In the genomic region with DNA sequence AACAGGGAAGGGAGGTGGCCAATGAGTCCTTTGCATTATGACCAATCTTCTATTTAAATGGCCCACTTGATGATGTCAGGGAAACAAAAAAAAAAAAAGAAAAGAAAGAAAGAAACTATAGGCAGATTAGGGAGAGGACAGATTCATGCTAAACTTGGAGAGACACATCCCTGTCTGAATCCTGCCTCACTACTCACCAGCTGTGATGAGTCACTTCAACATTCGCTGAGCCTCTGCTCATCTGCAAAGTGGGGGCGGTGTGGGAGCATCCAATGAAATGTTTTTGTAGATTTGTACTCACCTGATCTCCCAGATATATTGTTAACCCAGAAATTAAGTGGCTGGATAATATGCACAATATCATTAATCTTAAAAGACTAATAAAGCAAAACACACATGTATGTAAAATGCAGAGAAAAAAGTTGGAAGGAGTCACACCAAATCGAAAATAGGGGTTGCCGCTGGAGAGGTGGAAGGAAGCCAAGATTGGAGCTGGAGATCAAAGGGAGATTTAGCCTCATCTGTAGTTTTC, we compare ENCODE assay signal across 10 cellular contexts. TPM values are rescaled to one million over a fixed set of nuclear protein-coding genes. Genes with fewer than 3 reads are reported as not detected.
DNase-seq lines count a peak whose midpoint lies in the region; ATAC-seq, FAIRE-seq and TF ChIP-seq lines count a peak whose summit lies in the region.
"Had no signal": no experiment of that assay in that cellular context is flagged by ENCODE, and none has a peak within 500 bp of the region (broad histone marks: within the 10 kb centered on the region; RNA-seq: fewer than 3 reads in every experiment).

No MANE protein-coding gene starts in this region.

- no peaks in the 10 kb centered on the region for H3K27me3 ChIP-seq in endodermal cell (ENCODE audit: control insufficient read depth, insufficient read depth, low read length, poor library complexity, severe bottlenecking)
- H3K27me3 ChIP-seq: ascending aorta, neural progenitor cell had no signal

- no peaks in the 10 kb centered on the region for H3K9me3 Mint-ChIP-seq in endodermal cell

- TF ChIP-seq CTCF in endodermal cell (conservative IDR thresholded peaks at IDR 0.05) (no peak), omental fat pad (IDR thresholded peaks at IDR 0.05) (no peak)

- no peaks in the 10 kb centered on the region for H3K36me3 Mint-ChIP-seq in endodermal cell (ENCODE audit: low read depth)
- H3K36me3 Mint-ChIP-seq: neural progenitor cell had no signal

- H3K9me3 ChIP-seq in endodermal cell (ENCODE audit: control insufficient read depth, low read length), result no peaks in the 10 kb centered on the region
- H3K9me3 ChIP-seq: ascending aorta had no signal

- no peak for FAIRE-seq in GM19239 (lab: Jason Lieb, UNC)

- no peak overlapping the region for H3K4me3 Mint-ChIP-seq in endodermal cell
- H3K4me3 Mint-ChIP-seq: neural progenitor cell had no signal

- ATAC-seq in omental fat pad (ENCODE audit: low FRiP score), result peak; percentile 80
- ATAC-seq in GM19467 (IDR thresholded peaks at IDR 0.05; ENCODE audit: unreplicated experiment), result no peak

- H3K4me1 Mint-ChIP-seq in endodermal cell, result no peaks in the 10 kb centered on the region

- H3K9ac ChIP-seq in endodermal cell (ENCODE audit: extremely low read depth, low read length, poor library complexity, severe bottlenecking), result no peak overlapping the region
- H3K9ac ChIP-seq: neural progenitor cell had no signal

- peak; percentile 76 for DNase-seq in Daoy (ENCODE audit: low read depth)
- DNase-seq in M059J (ENCODE audit: low read depth), result peak; percentile 71
- peak; percentile 48 for DNase-seq in endodermal cell
- DNase-seq in omental fat pad (ENCODE audit: low spot score), result no peak
- no peak for DNase-seq in GM19239 (ENCODE audit: insufficient read length, low spot score)
- DNase-seq in NCI-H2029 (lab: John Stamatoyannopoulos, UW), result no peak
- DNase-seq: activated CD4-positive, alpha-beta T cell treated with anti-CD3 and anti-CD28 coated beads for 1 hour had no signal

- WGBS in endodermal cell (ENCODE audit: insufficient coverage in 1 of 2, insufficient read length in 1 of 2), 2 experiments, result 84 to 100% methylated on average over 2 to 4 of the region's 4 CpGs

- no peak overlapping the region for H3K27ac ChIP-seq in endodermal cell (ENCODE audit: low read depth, low read length)
- H3K27ac ChIP-seq: ascending aorta, neural progenitor cell had no signal

- peaks cover 18% of the 10 kb centered on the region for H3K27me3 Mint-ChIP-seq in endodermal cell (ENCODE audit: insufficient read depth)

- H3K27ac Mint-ChIP-seq in endodermal cell, result no peak overlapping the region
- H3K27ac Mint-ChIP-seq: neural progenitor cell had no signal

- no peaks in the 10 kb centered on the region for H3K4me1 ChIP-seq in endodermal cell (ENCODE audit: control insufficient read depth, insufficient read depth, low read length)
- H3K4me1 ChIP-seq: ascending aorta, neural progenitor cell had no signal

- no peak overlapping the region for H3K4me3 ChIP-seq in endodermal cell (ENCODE audit: low read length)
- H3K4me3 ChIP-seq: ascending aorta, neural progenitor cell had no signal

- no peaks in the 10 kb centered on the region for H3K36me3 ChIP-seq in endodermal cell (ENCODE audit: control insufficient read depth, insufficient read depth, low read length)
- H3K36me3 ChIP-seq: ascending aorta, neural progenitor cell had no signal

RNA-seq across cellular contexts. Expression of gene ERGIC1, which starts 17.1 kb away (rescaled TPM):
- 77.2 and 77.4 TPM in 2 replicates for total RNA-seq in Daoy (2014; rRNA removed; shearing (Covaris generic))
- 149 and 153 TPM in 2 replicates for total RNA-seq in M059J (2014; rRNA removed; shearing (Covaris generic))
- total RNA-seq in endodermal cell (10 to 100 TPM; 81.9 to 94.8 TPM), omental fat pad (100 to 1,000 TPM in 3 of 4 donors, 10 to 100 TPM in 1; 98.8 to 227 (median 129) TPM)
- polyA plus RNA-seq in endodermal cell (2013, experiment 1 of 2), result 79.3 TPM
- polyA plus RNA-seq in endodermal cell (2013, experiment 2 of 2), result 73.2 TPM

RNA-seq across cellular contexts. Expression of gene DUSP1, which starts 46.0 kb away (rescaled TPM):
- total RNA-seq in Daoy (2014; rRNA removed; shearing (Covaris generic)), result 64.8 and 67.7 TPM in 2 replicates
- total RNA-seq in M059J (2014; rRNA removed; shearing (Covaris generic)), result 80.5 and 91.9 TPM in 2 replicates
- total RNA-seq in endodermal cell (10 to 100 TPM in 1 of 2 donors, 1 to 10 TPM in 1; 9.2 to 11.0 TPM), omental fat pad (1,000 to 10,000 TPM; 1,645 to 2,968 (median 1,824) TPM)
- 16.8 TPM for polyA plus RNA-seq in endodermal cell (2013, experiment 1 of 2)
- 18.1 TPM for polyA plus RNA-seq in endodermal cell (2013, experiment 2 of 2)

Comparison
In these comparisons a context has a peak if more than half of its experiments do, and no peak if none do; other contexts are left out.
1. DNase-seq: peak in Daoy (single experiment), M059J (single experiment) and endodermal cell (single experiment); none in omental fat pad (single experiment), GM19239 (single experiment) and NCI-H2029 (single experiment).
2. RNA of gene DUSP1, which starts 46.0 kb away (total RNA-seq): 1,645 to 2,968 TPM in omental fat pad; 80.5 to 91.9 TPM in M059J, 64.8 to 67.7 TPM in Daoy and 9.2 to 11.0 TPM in endodermal cell; every median in the first group is over 10 times any median in the second.